ENCODE assay signal across 29 cellular contexts in genomic region chr1:210899676-210900075, GRCh38.
"Had no signal": no experiment of that assay in that cellular context is flagged by ENCODE, and none has a peak within 500 bp of the region (broad histone marks: within the 10 kb centered on the region; RNA-seq: fewer than 3 reads in every experiment).

No MANE protein-coding gene starts in this region.

- H3K4me1 ChIP-seq: ascending aorta, breast epithelium, colonic mucosa, esophagus muscularis mucosa, foreskin keratinocyte, gastrocnemius medialis, heart left ventricle had no signal

- H3K36me3 ChIP-seq: ascending aorta, breast epithelium, cardiac muscle cell, colonic mucosa, esophagus muscularis mucosa, gastrocnemius medialis, heart left ventricle had no signal

- H3K4me3 ChIP-seq: ascending aorta, breast epithelium, cardiac muscle cell, colonic mucosa, dorsolateral prefrontal cortex, esophagus muscularis mucosa, gastrocnemius medialis, heart left ventricle had no signal

- DNase-seq: activated CD4-positive, alpha-beta memory T cell treated with anti-CD3 and anti-CD28 coated beads for 36 hours; activated CD4-positive, alpha-beta T cell treated with anti-CD3 and anti-CD28 coated beads for 48 hours; activated CD4-positive, alpha-beta T cell treated with anti-CD3 and anti-CD28 coated beads, Interleukin-2, amount 50 U/mL, for 1 hour; activated CD8-positive, alpha-beta memory T cell treated with anti-CD3 and anti-CD28 coated beads, Interleukin-2, amount 10 ng/mL, durations not matched to agents 7 days and 5 days; activated CD8-positive, alpha-beta memory T cell treated with anti-CD3 and anti-CD28 coated beads, Interleukin-2, amount 50 U/mL, for 4 hours; activated CD8-positive, alpha-beta T cell treated with anti-CD3 and anti-CD28 coated beads, Interleukin-2, amount 10 ng/mL, durations not matched to agents 7 days and 5 days; activated gamma-delta T cell; activated naive CD4-positive, alpha-beta T cell; activated naive CD4-positive, alpha-beta T cell treated with anti-CD3 and anti-CD28 coated beads, Interleukin-2, amount 10 ng/mL, durations not matched to agents 7 days and 5 days; activated naive CD8-positive, alpha-beta T cell treated with anti-CD3 and anti-CD28 coated beads, Interleukin-2, amount 10 ng/mL, durations not matched to agents 7 days and 5 days; activated T-cell treated with anti-CD3 and anti-CD28 coated beads, Interleukin-2, amount 50 U/mL, for 1 hour; activated T-cell treated with anti-CD3 and anti-CD28 coated beads, Interleukin-2, amount 50 U/mL, for 48 hours; central memory CD4-positive, alpha-beta T cell; cerebellar nuclear complex; colonic mucosa; dorsolateral prefrontal cortex; effector memory CD4-positive, alpha-beta T cell; erythroblast; foreskin keratinocyte; gastrocnemius medialis; glutamatergic neuron; heart left ventricle; T-helper 2 cell had no signal

- H3K9me3 ChIP-seq: ascending aorta, breast epithelium, colonic mucosa, gastrocnemius medialis had no signal

- H3K27me3 ChIP-seq: ascending aorta, breast epithelium, cardiac muscle cell, colonic mucosa, dorsolateral prefrontal cortex, esophagus muscularis mucosa, gastrocnemius medialis had no signal

- H3K27ac ChIP-seq: ascending aorta, breast epithelium, cardiac muscle cell, colonic mucosa, esophagus muscularis mucosa, foreskin keratinocyte, gastrocnemius medialis, heart left ventricle had no signal

- ATAC-seq: activated CD8-positive, alpha-beta memory T cell treated with anti-CD3 and anti-CD28 coated beads, Interleukin-2, amount 10 ng/mL, durations not matched to agents 7 days and 5 days; activated CD8-positive, alpha-beta T cell treated with anti-CD3 and anti-CD28 coated beads, Interleukin-2, amount 10 ng/mL, durations not matched to agents 7 days and 5 days; activated naive CD4-positive, alpha-beta T cell treated with anti-CD3 and anti-CD28 coated beads, Interleukin-2, amount 50 U/mL, for 72 hours; foreskin keratinocyte; gastrocnemius medialis; heart left ventricle; WTC11 had no signal
